Comparison of ENCODE assay signal across 1 cellular context in genomic region chr3:187726564-187726963, GRCh38.
TF ChIP-seq lines count a peak whose summit lies in the region.

No MANE protein-coding gene starts in this region.

TF ChIP-seq in H1, 55 proteins besides CTCF, POLR2A, EP300 and RAD21:
- TF ChIP-seq EZH2 (IDR thresholded peaks at IDR 0.05; ENCODE audit: low read depth, low read length, severe bottlenecking) (no peak), ATF2 (IDR thresholded peaks at IDR 0.05; ENCODE audit: low read length) (no peak), BCL11A (IDR thresholded peaks at IDR 0.05; ENCODE audit: low read depth in 2 of 2, low read length in 2 of 2) (no peak), MAX (IDR thresholded peaks at IDR 0.05) (no peak), CHD1 (IDR thresholded peaks at IDR 0.05; ENCODE audit: low read depth, low read length) (no peak), TCF12 (IDR thresholded peaks at IDR 0.05; ENCODE audit: low read depth, low read length) (no peak), CREB1 (IDR thresholded peaks at IDR 0.05) (no peak), KDM4A (IDR thresholded peaks at IDR 0.05; ENCODE audit: low read depth, low read length, severe bottlenecking) (no peak), TAF7 (optimal IDR thresholded peaks at IDR 0.05; ENCODE audit: borderline replicate concordance, low read depth, low read length) (no peak), POU5F1 (IDR thresholded peaks at IDR 0.05; ENCODE audit: low read depth, low read length) (no peak), YY1 (IDR thresholded peaks at IDR 0.05; ENCODE audit: low read depth, low read length) (no peak), CTBP2 (IDR thresholded peaks at IDR 0.05; ENCODE audit: borderline replicate concordance, insufficient read depth, insufficient read length, low read length) (no peak), FOSL1 (IDR thresholded peaks at IDR 0.05; ENCODE audit: insufficient read depth, low read depth, low read length) (no peak)
TF ChIP-seq in H1: peak in this region for 0.
